In the genomic region with DNA sequence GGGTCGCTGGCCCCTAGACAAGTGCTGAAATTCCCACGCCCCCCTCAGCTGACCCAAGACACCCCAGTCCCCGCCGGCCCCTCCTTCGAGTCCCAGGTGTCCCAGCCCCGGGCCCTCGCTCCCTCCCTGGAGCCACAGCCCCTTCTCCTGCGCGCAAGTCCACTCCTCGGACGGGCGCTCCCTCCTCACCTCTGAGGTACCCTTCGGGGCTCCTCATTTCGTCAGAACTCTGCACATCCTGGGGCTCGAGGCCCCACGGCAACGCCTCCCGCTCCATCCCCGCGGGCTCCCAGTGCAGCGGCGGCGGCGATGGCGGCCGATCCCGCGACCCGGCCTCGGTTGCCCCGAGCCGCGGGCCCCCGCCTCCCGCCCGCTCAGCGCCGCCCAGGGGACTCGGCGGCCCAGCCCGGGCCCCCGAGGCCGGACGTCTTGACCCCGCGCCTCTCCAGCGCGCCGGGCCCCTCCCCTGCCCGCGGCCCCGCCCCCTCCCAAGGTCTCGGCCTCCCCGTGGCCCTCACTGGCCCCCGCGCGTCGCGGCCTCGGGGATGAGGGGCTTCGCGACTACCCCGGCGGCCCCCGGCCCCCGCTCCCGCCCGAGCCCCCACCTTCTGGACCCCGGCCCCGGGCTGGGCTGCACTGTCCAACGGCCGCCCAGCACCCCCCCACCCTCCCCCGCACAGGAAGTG, we compare ENCODE assay signal across 8 cellular contexts. TPM values are rescaled to one million over a fixed set of nuclear protein-coding genes. Genes with fewer than 3 reads are reported as not detected.
DNase-seq lines count a peak whose midpoint lies in the region; ATAC-seq and TF ChIP-seq lines count a peak whose summit lies in the region.

A gene (minus strand): TSS at position 430 of the 686 bp plus-strand sequence. CDS start 153 bp downstream, at position 277.

- BruUV-seq in A673 (replicated peaks; lab: Mats Ljungman, UMichigan) = no TSS peak

- DNase-seq in A673 (ENCODE audit: low spot score) = peak; percentile 21
- no peak for DNase-seq in SK-MEL-5 (ENCODE audit: low read depth, low spot score)
- DNase-seq in cardiac fibroblast (ENCODE audit: low read depth in 2 of 2) = peak; percentile 18 to 26
- peak; percentile 80 for DNase-seq in islet precursor cell
- DNase-seq in cortex of kidney (lab: John Stamatoyannopoulos, UW) = no peak

- no peaks in the 10 kb centered on the region for H3K9me3 ChIP-seq in A673 (ENCODE audit: low read depth, low read length, poor library complexity, severe bottlenecking)

- peaks cover 12% of the 10 kb centered on the region for H3K4me1 ChIP-seq in A673 (ENCODE audit: insufficient read depth, low read length, poor library complexity, severe bottlenecking)

- CTCF ChIA-PET in A673 (lab: Charles Lee) = interaction anchor here (0.7 to 1.1 kb wide), 2 partner anchors 9 to 72 kb away, joined by 3 to 5 read pairs; no protein-coding TSS in a partner anchor

- POLR2A ChIA-PET in A673 (lab: Charles Lee; ENCODE audit: low non-redundant PET) = interaction anchor here (0.6 kb wide), 1 partner anchor 40 kb away, joined by 3 read pairs; no protein-coding TSS in a partner anchor

- H3K36me3 ChIP-seq in A673 (ENCODE audit: insufficient read depth, low read length, poor library complexity, severe bottlenecking) = peaks cover 15% of the 10 kb centered on the region

- H3K27ac ChIP-seq in A673 (ENCODE audit: low read depth, low read length, poor library complexity, severe bottlenecking) (peak within 1 kb of the TSS; percentile 95), skin epidermis (peak within 1 kb of the TSS; percentile 89 to 100 (median 97))

- peak; percentile 39 for ATAC-seq in GM18498 (IDR thresholded peaks at IDR 0.05; ENCODE audit: unreplicated experiment)
- ATAC-seq in HG03039 (IDR thresholded peaks at IDR 0.05; ENCODE audit: unreplicated experiment) = peak; percentile 10

- no peaks in the 10 kb centered on the region for H3K27me3 ChIP-seq in A673 (replicated peaks; ENCODE audit: insufficient read depth, low read depth, low read length, poor library complexity)

- H3K4me3 ChIP-seq in A673 (ENCODE audit: low read depth, low read length, poor library complexity, severe bottlenecking) = peak within 1 kb of the TSS; percentile 86
- H3K4me3 ChIP-seq in cardiac fibroblast (replicated peaks in 1 of 2; ENCODE audit: low read depth in 2 of 2, low read length in 2 of 2) = peak within 1 kb of the TSS; percentile 67 to 76
- H3K4me3 ChIP-seq in skin epidermis = peak within 1 kb of the TSS; percentile 67 to 90 (median 83)

- in situ Hi-C loops in SK-MEL-5 (cut with HindIII; ENCODE audit: low pct_unique_long_range_greater_than_20kb, low sequenced_read_pairs) = no loop called here

- intact Hi-C loops in A673 (cut with micrococcal nuclease; ENCODE audit: unreplicated experiment) = no loop called here

- TF ChIP-seq CTCF in A673 (conservative IDR thresholded peaks at IDR 0.05; ENCODE audit: low read depth, low read length) (no peak), cardiac fibroblast (IDR thresholded peaks at IDR 0.05; ENCODE audit: low read depth, low read length) (no peak)

RNA-seq across cellular contexts. Expression of the gene that starts here (rescaled TPM):
- total RNA-seq in A673 (2021) = 32.7 and 39.5 TPM in 2 replicates
- 40.4 and 43.1 TPM in 2 replicates for total RNA-seq in SK-MEL-5 (2014; rRNA removed; shearing (Covaris generic))
- 89.3 and 91.0 TPM in 2 replicates for polyA plus RNA-seq in SK-MEL-5 (2015; cell fraction: cytosol; rRNA removed)
- polyA plus RNA-seq in SK-MEL-5 (2015; cell fraction: nucleus; rRNA removed) = 54.6 and 58.4 TPM in 2 replicates

Comparison
In these comparisons a context has a peak if more than half of its experiments do, and no peak if none do; other contexts are left out.
1. DNase-seq: peak in A673 (single experiment), cardiac fibroblast (2 of 2) and islet precursor cell (single experiment); none in SK-MEL-5 (single experiment) and cortex of kidney (single experiment).
2. Peak in every context shown above with its lines, with median percentiles within 50 percentile points of each other: H3K4me3 ChIP-seq.